Comparison of ENCODE assay signal across 1 cellular context in genomic region chr17:56835259-56835575, GRCh38.
TF ChIP-seq lines count a peak whose summit lies in the region.

No MANE protein-coding gene starts in this region.

TF ChIP-seq in HepG2, 621 proteins besides CTCF, POLR2A, EP300 and RAD21:
- TF ChIP-seq ZNF737 (CRISPR knock-in tag; IDR thresholded peaks at IDR 0.05; ENCODE audit: borderline replicate concordance) (no peak), DR1 (CRISPR knock-in tag; IDR thresholded peaks at IDR 0.05) (0 out of 2 replicates have a peak, but pooled peaks have one; percentile 3), ZNF782 (CRISPR knock-in tag; IDR thresholded peaks at IDR 0.05; ENCODE audit: borderline replicate concordance) (no peak), RELA (CRISPR knock-in tag; IDR thresholded peaks at IDR 0.05) (no peak), ZNF207 (IDR thresholded peaks at IDR 0.05; ENCODE audit: borderline replicate concordance) (no peak), FOXO1 (CRISPR knock-in tag; IDR thresholded peaks at IDR 0.05) (0 out of 2 replicates have a peak, but pooled peaks have one; percentile 5), SATB2 (CRISPR knock-in tag; IDR thresholded peaks at IDR 0.05) (0 out of 2 replicates have a peak, but pooled peaks have one; percentile 13), SRSF9 (IDR thresholded peaks at IDR 0.05; ENCODE audit: borderline replicate concordance, insufficient read depth, low read depth, low read length, poor library complexity, severe bottlenecking) (no peak), ZFP90 (CRISPR knock-in tag; IDR thresholded peaks at IDR 0.05; ENCODE audit: borderline replicate concordance) (0 out of 2 replicates have a peak, but pooled peaks have one; percentile 5), SSRP1 (CRISPR knock-in tag; IDR thresholded peaks at IDR 0.05) (no peak), KLF11 (CRISPR knock-in tag; IDR thresholded peaks at IDR 0.05) (no peak), ZNF180 (CRISPR knock-in tag; IDR thresholded peaks at IDR 0.05; ENCODE audit: borderline replicate concordance, low read depth) (no peak)
- TF ChIP-seq, protein P1, sequence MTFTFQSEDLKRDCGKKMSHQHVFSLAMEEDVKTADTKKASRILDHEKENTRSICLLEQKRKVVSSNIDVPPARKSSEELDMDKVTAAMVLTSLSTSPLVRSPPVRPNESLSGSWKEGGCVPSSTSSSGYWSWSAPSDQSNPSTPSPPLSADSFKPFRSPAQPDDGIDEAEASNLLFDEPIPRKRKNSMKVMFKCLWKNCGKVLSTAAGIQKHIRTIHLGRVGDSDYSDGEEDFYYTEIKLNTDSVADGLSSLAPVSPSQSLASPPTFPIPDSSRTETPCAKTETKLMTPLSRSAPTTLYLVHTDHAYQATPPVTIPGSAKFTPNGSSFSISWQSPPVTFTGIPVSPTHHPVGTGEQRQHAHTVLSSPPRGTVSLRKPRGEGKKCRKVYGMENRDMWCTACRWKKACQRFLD (CRISPR knock-in tag; IDR thresholded peaks at IDR 0.05; ENCODE audit: borderline replicate concordance) = no peak
